26 cellular contexts compared by ENCODE assay signal in genomic region chr10:128932071-128932820, GRCh38.
DNase-seq lines count a peak whose midpoint lies in the region; FAIRE-seq and TF ChIP-seq lines count a peak whose summit lies in the region.
"Had no signal": no experiment of that assay in that cellular context is flagged by ENCODE, and none has a peak within 500 bp of the region (broad histone marks: within the 10 kb centered on the region; RNA-seq: fewer than 3 reads in every experiment).

No MANE protein-coding gene starts in this region.

- no peak overlapping the region for H2BK20ac ChIP-seq in H9 (ENCODE audit: low read depth, low read length, poor library complexity, severe bottlenecking)
- H2BK20ac ChIP-seq in H1 (ENCODE audit: low read length) = no peak overlapping the region

- H2AK5ac ChIP-seq in H9 (ENCODE audit: insufficient read length, low read length) = no peak overlapping the region
- H2AK5ac ChIP-seq in H1 (ENCODE audit: low read depth, low read length) = no peak overlapping the region
- no peak overlapping the region for H2AK5ac ChIP-seq in mesenchymal stem cell (ENCODE audit: low read length, severe bottlenecking)

- no peak for TF ChIP-seq EP300 in H1 (IDR thresholded peaks at IDR 0.05; ENCODE audit: borderline replicate concordance in 1 of 2, low read depth in 2 of 2, low read length in 2 of 2)

- H3K4me3 ChIP-seq in H1 (ENCODE audit: extremely low read depth in 1 of 4, insufficient read depth in 2 of 4, low read depth in 3 of 4, low read length in 4 of 4) (no peak overlapping the region), mesenchymal stem cell (ENCODE audit: insufficient read depth in 1 of 2, low read depth in 1 of 2, low read length in 2 of 2) (no peak overlapping the region), small intestine (ENCODE audit: low read depth in 1 of 2, low read length in 2 of 2) (no peak overlapping the region)
- H3K4me3 ChIP-seq: A549; BLaER1 treated with 17β-estradiol and CSF1 and Interleukin-3, amounts not matched to agents 10 nM and 100 nM had no signal

- H3K36me3 Mint-ChIP-seq in H9 (ENCODE audit: insufficient read depth in 1 of 3, low read depth in 3 of 3) = no peaks in the 10 kb centered on the region; a peak in 1 of 7 replicates

- TF ChIP-seq CTCF in H9 (conservative IDR thresholded peaks at IDR 0.05) (peak; percentile 21; the same call in 1 of the 3 replicates), H1 (IDR thresholded peaks at IDR 0.05; ENCODE audit: control extremely low read depth in 1 of 3, insufficient read depth in 1 of 3, low read depth in 1 of 3, low read length in 3 of 3) (peak in 1 of 3 experiments; percentile 5; a peak in 1 of 4 replicates)

- no peaks in the 10 kb centered on the region for H3K9me3 Mint-ChIP-seq in H9
- H3K9me3 Mint-ChIP-seq: CD4-positive, alpha-beta T cell had no signal

- no CpG with 5 or more reads among the region's 19 CpGs for WGBS in H9 (ENCODE audit: extremely low coverage, insufficient read length, low lambda C conversion rate)
- WGBS in H1 (ENCODE audit: extremely low coverage in 1 of 2, insufficient coverage in 1 of 2, insufficient read length in 1 of 2, insufficient replicate concordance in 2 of 2, low coverage in 1 of 2, low lambda C conversion rate in 2 of 2, missing lambda C conversion rate in 1 of 2), 2 experiments = 88% methylated on average over 19 of the region's 19 CpGs; no CpG with 5 or more reads in 1 of the 2 experiments
- WGBS in mesenchymal stem cell = 82% methylated on average over 19 of the region's 19 CpGs
- WGBS in small intestine, 3 donors = 78 to 90% (median 79%) methylated on average over 19 of the region's 19 CpGs

- H3K4me1 ChIP-seq in H9 (ENCODE audit: insufficient read depth, low read length) = no peaks in the 10 kb centered on the region
- H3K4me1 ChIP-seq in H1 (replicated peaks in 1 of 4; ENCODE audit: control insufficient read depth in 3 of 4, insufficient read depth in 4 of 4, low read length in 3 of 4) = peaks cover 0 to 2% (median 0%) of the 10 kb centered on the region in 4 experiments; a peak in 1 of 7 replicates
- no peaks in the 10 kb centered on the region for H3K4me1 ChIP-seq in mesenchymal stem cell (ENCODE audit: control insufficient read depth, insufficient read depth, low read depth, low read length)
- no peaks in the 10 kb centered on the region for H3K4me1 ChIP-seq in small intestine (ENCODE audit: control insufficient read depth in 2 of 2, insufficient read depth in 1 of 2, low read depth in 1 of 2, low read length in 1 of 2)
- H3K4me1 ChIP-seq: A549 had no signal

- H3K14ac ChIP-seq in H9 (ENCODE audit: insufficient read depth, low read length) (no peak overlapping the region), H1 (ENCODE audit: insufficient read length) (no peak overlapping the region), mesenchymal stem cell (ENCODE audit: low read length in 2 of 2) (no peak overlapping the region)

- no peak overlapping the region for H2BK12ac ChIP-seq in H9 (ENCODE audit: insufficient read length, low read depth, low read length)
- 0 out of 2 replicates have a peak overlapping the region, but pooled peaks have one; percentile 9 for H2BK12ac ChIP-seq in H1 (ENCODE audit: low read depth, low read length)
- H2BK12ac ChIP-seq in mesenchymal stem cell (ENCODE audit: low read length in 2 of 2) = no peak overlapping the region

- H4K5ac ChIP-seq in H9 (ENCODE audit: insufficient read length, low read depth, low read length) (no peak overlapping the region), H1 (ENCODE audit: insufficient read length, low read depth, low read length) (no peak overlapping the region)

- no peak overlapping the region for H3K4me3 Mint-ChIP-seq in H9
- H3K4me3 Mint-ChIP-seq: CD4-positive, alpha-beta T cell had no signal

- CTCF ChIA-PET in H1 (lab: Charles Lee; ENCODE audit: partially characterized antibody) = interaction anchor here (1.0 to 1.3 kb wide), 3 partner anchors 9 to 72 kb away, joined by 3 to 6 read pairs (median 4); no protein-coding TSS in a partner anchor

- TF ChIP-seq POLR2A in H1 (IDR thresholded peaks at IDR 0.05; ENCODE audit: control extremely low read depth in 1 of 2, low read depth in 2 of 2, low read length in 2 of 2) = no peak

- H3K4me2 ChIP-seq in H9 (ENCODE audit: insufficient read depth, insufficient read length, low read length) (no peak overlapping the region), H1 (ENCODE audit: insufficient read depth in 1 of 2, low read depth in 2 of 2, low read length in 2 of 2) (no peak overlapping the region), mesenchymal stem cell (ENCODE audit: low read length, poor library complexity, severe bottlenecking) (no peak overlapping the region)
- H3K4me2 ChIP-seq: A549; BLaER1 treated with 17β-estradiol and CSF1 and Interleukin-3, amounts not matched to agents 10 nM and 100 nM had no signal

- H2AFZ ChIP-seq in H9 (ENCODE audit: low read length) = no peak overlapping the region
- no peak overlapping the region for H2AFZ ChIP-seq in H1 (ENCODE audit: low read length)
- H2AFZ ChIP-seq in mesenchymal stem cell (ENCODE audit: low read depth, low read length) = no peak overlapping the region

- H3K79me2 ChIP-seq in H9 (ENCODE audit: insufficient read depth, low read length) (no peaks in the 10 kb centered on the region), H1 (ENCODE audit: control insufficient read depth in 1 of 2, insufficient read depth in 2 of 2, low read length in 2 of 2) (no peaks in the 10 kb centered on the region)

- H3K18ac ChIP-seq in H9 (ENCODE audit: insufficient read length, low read depth, low read length) (no peak overlapping the region), H1 (ENCODE audit: extremely low read depth, low read length) (no peak overlapping the region), mesenchymal stem cell (ENCODE audit: low read depth in 1 of 2, low read length in 2 of 2) (no peak overlapping the region)

- no peak overlapping the region for H3K23ac ChIP-seq in H9 (ENCODE audit: insufficient read length, low read depth, low read length)
- H3K23ac ChIP-seq in H1 (ENCODE audit: insufficient read length) = no peak overlapping the region
- no peak overlapping the region for H3K23ac ChIP-seq in mesenchymal stem cell (ENCODE audit: low read length in 2 of 2)

- no peaks in the 10 kb centered on the region for H3K79me1 ChIP-seq in H9 (ENCODE audit: insufficient read depth, low read depth, low read length, poor library complexity, severe bottlenecking)
- no peaks in the 10 kb centered on the region for H3K79me1 ChIP-seq in H1 (ENCODE audit: low read depth, low read length)
- no peaks in the 10 kb centered on the region for H3K79me1 ChIP-seq in mesenchymal stem cell (replicated peaks; ENCODE audit: low read length, poor library complexity, severe bottlenecking)

- POLR2A ChIA-PET in H1 (lab: Charles Lee; ENCODE audit: partially characterized antibody) = no interaction called here

- no peak overlapping the region for H2BK15ac ChIP-seq in H9 (ENCODE audit: low read depth, low read length)
- no peak overlapping the region for H2BK15ac ChIP-seq in H1 (ENCODE audit: low read length)
- H2BK15ac ChIP-seq in mesenchymal stem cell (ENCODE audit: low read depth, poor library complexity, severe bottlenecking) = no peak overlapping the region

- H3K27ac ChIP-seq in H9 (ENCODE audit: insufficient read length, low read depth, low read length) = no peak overlapping the region
- no peak overlapping the region for H3K27ac ChIP-seq in H1 (ENCODE audit: low read depth, low read length)
- H3K27ac ChIP-seq in mesenchymal stem cell (ENCODE audit: low read length, poor library complexity, severe bottlenecking) = no peak overlapping the region
- H3K27ac ChIP-seq in small intestine (ENCODE audit: low read depth in 1 of 2, low read length in 1 of 2) = no peak overlapping the region
- H3K27ac ChIP-seq: A549; BLaER1 treated with 17β-estradiol and CSF1 and Interleukin-3, amounts not matched to agents 10 nM and 100 nM; RWPE1 had no signal

- DNase-seq in H9 (no peak), H1 (ENCODE audit: low read depth in 1 of 2, low spot score in 2 of 2) (no peak), mesenchymal stem cell (no peak), small intestine (peak; percentile 59), SIG-M5 (lab: John Stamatoyannopoulos, UW) (no peak), ureter (ENCODE audit: low spot score) (no peak), NCI-H1105 (lab: John Stamatoyannopoulos, UW) (no peak)
- DNase-seq: AML-193; CD4-positive, alpha-beta T cell; DMS53; KBM-7; NCI-H1092; NCI-H1436; NCI-H187; NCI-H2081 treated with DMSO at 0.1 percent for 48 hours; NCI-H2171; NCI-H226; NCI-H510A; NCI-H69; SHP77 had no signal

- H3K23me2 ChIP-seq in H9 (ENCODE audit: insufficient read length, low read depth, low read length, poor library complexity, severe bottlenecking) (no peaks in the 10 kb centered on the region), H1 (ENCODE audit: low read depth, low read length) (no peaks in the 10 kb centered on the region)

- H4K8ac ChIP-seq in H9 (replicated peaks; ENCODE audit: insufficient read length, low read depth, low read length) (no peak overlapping the region), H1 (ENCODE audit: extremely low read depth, insufficient read depth, low read length) (no peak overlapping the region), mesenchymal stem cell (ENCODE audit: low read length) (no peak overlapping the region)

- H3K27me3 ChIP-seq in H9 (ENCODE audit: insufficient read depth, low read length) (no peaks in the 10 kb centered on the region), H1 (replicated peaks in 1 of 4; ENCODE audit: control insufficient read depth in 3 of 4, extremely low read depth in 1 of 4, insufficient read depth in 3 of 4, low read length in 3 of 4) (no peaks in the 10 kb centered on the region), mesenchymal stem cell (ENCODE audit: control insufficient read depth in 1 of 2, insufficient read depth in 1 of 2, low read length in 2 of 2) (no peaks in the 10 kb centered on the region), small intestine (ENCODE audit: control insufficient read depth in 2 of 2, insufficient read depth in 2 of 2, low read length in 2 of 2) (no peaks in the 10 kb centered on the region)

- peak in 1 of 2 experiments; percentile 12; a peak in 1 of 4 replicates for TF ChIP-seq RAD21 in H1 (IDR thresholded peaks at IDR 0.05 in 1 of 2, conservative IDR thresholded peaks at IDR 0.05 in 1 of 2; ENCODE audit: low read depth in 2 of 2, low read length in 2 of 2)

- no peak overlapping the region for H3T11ph ChIP-seq in H9 (ENCODE audit: low read length)

- H3K9me3 ChIP-seq in H9 (ENCODE audit: control insufficient read depth, low read depth, low read length) (no peaks in the 10 kb centered on the region), H1 (ENCODE audit: insufficient read depth in 2 of 2, low read depth in 1 of 2, low read length in 1 of 2) (no peaks in the 10 kb centered on the region), mesenchymal stem cell (ENCODE audit: control insufficient read depth, low read length) (no peaks in the 10 kb centered on the region), small intestine (ENCODE audit: control insufficient read depth, low read depth) (no peaks in the 10 kb centered on the region)
- H3K9me3 ChIP-seq: A549; BLaER1 treated with 17β-estradiol and CSF1 and Interleukin-3, amounts not matched to agents 10 nM and 100 nM had no signal

- no peak overlapping the region for H3K27ac Mint-ChIP-seq in H9
- H3K27ac Mint-ChIP-seq: CD4-positive, alpha-beta T cell had no signal

- H3K36me3 ChIP-seq in H1 (ENCODE audit: control insufficient read depth in 2 of 4, insufficient read depth in 4 of 4, low read length in 3 of 4) (no peaks in the 10 kb centered on the region), mesenchymal stem cell (ENCODE audit: control insufficient read depth in 1 of 2, insufficient read depth in 2 of 2, low read depth in 1 of 2, low read length in 2 of 2) (no peaks in the 10 kb centered on the region), small intestine (ENCODE audit: control insufficient read depth in 2 of 2, insufficient read depth in 2 of 2, low read length in 2 of 2) (no peaks in the 10 kb centered on the region)
- H3K36me3 ChIP-seq: BLaER1 treated with 17β-estradiol and CSF1 and Interleukin-3, amounts not matched to agents 10 nM and 100 nM had no signal

- H4K20me1 ChIP-seq in H9 (ENCODE audit: control insufficient read depth, insufficient read depth, insufficient read length) = no peaks in the 10 kb centered on the region
- H4K20me1 ChIP-seq in H1 (replicated peaks in 1 of 2; ENCODE audit: control insufficient read depth in 1 of 2, insufficient read depth in 2 of 2, low read length in 2 of 2) = no peaks in the 10 kb centered on the region
- H4K20me1 ChIP-seq: BLaER1 treated with 17β-estradiol and CSF1 and Interleukin-3, amounts not matched to agents 10 nM and 100 nM had no signal

- H3K9ac ChIP-seq in H9 (ENCODE audit: extremely low read depth, insufficient read length, low read length) = no peak overlapping the region
- no peak overlapping the region for H3K9ac ChIP-seq in H1 (replicated peaks in 1 of 4; ENCODE audit: extremely low read depth in 1 of 4, low read depth in 3 of 4, low read length in 3 of 4)
- H3K9ac ChIP-seq in mesenchymal stem cell (ENCODE audit: low read length) = no peak overlapping the region
- H3K9ac ChIP-seq: BLaER1 treated with 17β-estradiol and CSF1 and Interleukin-3, amounts not matched to agents 10 nM and 100 nM had no signal

- FAIRE-seq in H1 (lab: Jason Lieb, UNC) = no peak
- FAIRE-seq in small intestine (lab: Jason Lieb, UNC) = no peak
- FAIRE-seq: A549, D721Med, G401.6, H54 had no signal

- H2BK120ac ChIP-seq in H9 (ENCODE audit: low read depth, low read length, poor library complexity, severe bottlenecking) = no peak overlapping the region
- H2BK120ac ChIP-seq in H1 (replicated peaks; ENCODE audit: low read depth, low read length) = no peak overlapping the region
- no peak overlapping the region for H2BK120ac ChIP-seq in mesenchymal stem cell (ENCODE audit: low read depth, low read length)

- no peak overlapping the region for H2BK5ac ChIP-seq in H9 (ENCODE audit: insufficient read length, low read length)
- no peak overlapping the region for H2BK5ac ChIP-seq in H1 (ENCODE audit: low read depth, low read length)
- no peak overlapping the region for H2BK5ac ChIP-seq in mesenchymal stem cell (ENCODE audit: low read depth, low read length, poor library complexity, severe bottlenecking)

- H3K56ac ChIP-seq in H9 (ENCODE audit: insufficient read length, low read depth, low read length) = no peak overlapping the region
- no peak overlapping the region for H3K56ac ChIP-seq in H1 (replicated peaks; ENCODE audit: insufficient read length, low read depth, low read length)

- no peak overlapping the region for H4K91ac ChIP-seq in H9 (ENCODE audit: insufficient read length, low read depth, low read length)
- H4K91ac ChIP-seq in H1 (replicated peaks; ENCODE audit: insufficient read length, low read length) = no peak overlapping the region
- peak overlapping the region; percentile 20 for H4K91ac ChIP-seq in mesenchymal stem cell (ENCODE audit: low read length)

- H3K4ac ChIP-seq in H9 (ENCODE audit: low read depth, low read length) = no peak overlapping the region
- H3K4ac ChIP-seq in H1 (replicated peaks; ENCODE audit: insufficient read length, low read depth, low read length) = no peak overlapping the region
- H3K4ac ChIP-seq in mesenchymal stem cell (ENCODE audit: low read depth in 1 of 2, low read length in 2 of 2) = no peak overlapping the region

- peaks cover 6 to 18% of the 10 kb centered on the region in 2 experiments for H3K4me1 Mint-ChIP-seq in H9

- no peaks in the 10 kb centered on the region; the same call in 1 of the 2 replicates for H3K27me3 Mint-ChIP-seq in H9 (ENCODE audit: low read depth)
